Comparison of ENCODE assay signal across 22 cellular contexts in genomic region chr1:161273402-161273801, GRCh38. TPM values are rescaled to one million over a fixed set of nuclear protein-coding genes. Genes with fewer than 3 reads are reported as not detected.
DNase-seq lines count a peak whose midpoint lies in the region; FAIRE-seq and TF ChIP-seq lines count a peak whose summit lies in the region.
"Had no signal": no experiment of that assay in that cellular context is flagged by ENCODE, and none has a peak within 500 bp of the region (broad histone marks: within the 10 kb centered on the region; RNA-seq: fewer than 3 reads in every experiment).

No MANE protein-coding gene starts in this region.

- peak overlapping the region; percentile 12 for H3K27ac Mint-ChIP-seq in Caco-2 (ENCODE audit: unreplicated experiment)
- no peak overlapping the region for H3K27ac Mint-ChIP-seq in T-helper 2 cell treated with Interferon-gamma antibody and Interleukin-4, amounts not matched to agents 5 μg/mL and 100 μg/mL, for 36 hours
- H3K27ac Mint-ChIP-seq: CD4-positive, CD25-positive, alpha-beta regulatory T cell; IgD-negative memory B cell had no signal

- H2AK5ac ChIP-seq in trophoblast cell (ENCODE audit: low read length): no peak overlapping the region

- H3K4me1 Mint-ChIP-seq in Caco-2 (ENCODE audit: low read depth, unreplicated experiment): peaks cover 20% of the 10 kb centered on the region
- no peaks in the 10 kb centered on the region for H3K4me1 Mint-ChIP-seq in T-helper 2 cell treated with Interferon-gamma antibody and Interleukin-4, amounts not matched to agents 5 μg/mL and 100 μg/mL, for 36 hours (ENCODE audit: low read depth)
- H3K4me1 Mint-ChIP-seq: CD4-positive, CD25-positive, alpha-beta regulatory T cell had no signal

- no peaks in the 10 kb centered on the region for H3K79me2 ChIP-seq in trophoblast cell (ENCODE audit: control insufficient read depth, insufficient read depth, low read length, poor library complexity)

- peaks cover 15% of the 10 kb centered on the region for H3K4me1 ChIP-seq in Caco-2
- peaks cover 8 to 14% of the 10 kb centered on the region in 2 experiments for H3K4me1 ChIP-seq in trophoblast cell (ENCODE audit: control insufficient read depth in 1 of 2, insufficient read depth in 2 of 2, low read length in 2 of 2)
- H3K4me1 ChIP-seq: A549 had no signal

- CTCF ChIA-PET in Caco-2 (lab: Charles Lee): no interaction called here

- H3K9me3 ChIP-seq in Caco-2 (no peaks in the 10 kb centered on the region), trophoblast cell (ENCODE audit: insufficient read depth, low read depth, low read length) (no peaks in the 10 kb centered on the region)
- H3K9me3 ChIP-seq: A549; BLaER1 treated with 17β-estradiol and CSF1 and Interleukin-3, amounts not matched to agents 10 nM and 100 nM had no signal

- H2BK12ac ChIP-seq in trophoblast cell (ENCODE audit: low read length): no peak overlapping the region

- POLR2A ChIA-PET in Caco-2 (lab: Charles Lee): no interaction called here

- TF ChIP-seq CTCF in Caco-2 (IDR thresholded peaks at IDR 0.05; ENCODE audit: insufficient read depth in 1 of 2, low read depth in 1 of 2, low read length in 1 of 2, severe bottlenecking in 1 of 2, unreplicated experiment in 1 of 2) (no peak), fibroblast of villous mesenchyme (IDR thresholded peaks at IDR 0.05; ENCODE audit: insufficient read depth, low read depth, low read length) (no peak)

- no peaks in the 10 kb centered on the region for H3K36me3 Mint-ChIP-seq in Caco-2 (ENCODE audit: insufficient read depth, unreplicated experiment)
- H3K36me3 Mint-ChIP-seq in T-helper 2 cell treated with Interferon-gamma antibody and Interleukin-4, amounts not matched to agents 5 μg/mL and 100 μg/mL, for 36 hours (ENCODE audit: low read depth): no peaks in the 10 kb centered on the region
- H3K36me3 Mint-ChIP-seq: CD4-positive, CD25-positive, alpha-beta regulatory T cell; IgD-negative memory B cell had no signal

- no peak overlapping the region for H4K8ac ChIP-seq in trophoblast cell (ENCODE audit: low read depth, low read length)

- H2BK5ac ChIP-seq in trophoblast cell (ENCODE audit: low read depth, low read length, poor library complexity): no peak overlapping the region

- no TSS peak for BruUV-seq in Caco-2 (replicated peaks; lab: Mats Ljungman, UMichigan)

- H3K4me2 ChIP-seq in trophoblast cell (ENCODE audit: low read length): no peak overlapping the region
- H3K4me2 ChIP-seq: A549; BLaER1 treated with 17β-estradiol and CSF1 and Interleukin-3, amounts not matched to agents 10 nM and 100 nM had no signal

- WGBS in trophoblast cell (ENCODE audit: extremely low coverage, insufficient coverage, insufficient read length): no CpG with 5 or more reads among the region's 3 CpGs

- no peak overlapping the region for H3K9ac ChIP-seq in trophoblast cell (ENCODE audit: low read length)
- H3K9ac ChIP-seq: BLaER1 treated with 17β-estradiol and CSF1 and Interleukin-3, amounts not matched to agents 10 nM and 100 nM; GM23248 had no signal

- H3K4me3 Mint-ChIP-seq in Caco-2 (ENCODE audit: unreplicated experiment): no peak overlapping the region
- H3K4me3 Mint-ChIP-seq in T-helper 2 cell treated with Interferon-gamma antibody and Interleukin-4, amounts not matched to agents 5 μg/mL and 100 μg/mL, for 36 hours: no peak overlapping the region
- H3K4me3 Mint-ChIP-seq: CD4-positive, CD25-positive, alpha-beta regulatory T cell; IgD-negative memory B cell had no signal

- H3K27ac ChIP-seq in trophoblast cell (ENCODE audit: low read depth, low read length): no peak overlapping the region
- H3K27ac ChIP-seq: A549; BLaER1 treated with 17β-estradiol and CSF1 and Interleukin-3, amounts not matched to agents 10 nM and 100 nM; GM23248 had no signal

- no peak overlapping the region for H3K4me3 ChIP-seq in Caco-2 (ENCODE audit: low read depth, low read length)
- H3K4me3 ChIP-seq in fibroblast of villous mesenchyme (ENCODE audit: low read depth, low read length): no peak overlapping the region
- H3K4me3 ChIP-seq in trophoblast cell (ENCODE audit: low read depth, low read length): no peak overlapping the region
- H3K4me3 ChIP-seq: A549; BLaER1 treated with 17β-estradiol and CSF1 and Interleukin-3, amounts not matched to agents 10 nM and 100 nM; GM12878; GM23248 had no signal

- no peaks in the 10 kb centered on the region for H3K9me3 Mint-ChIP-seq in Caco-2 (ENCODE audit: unreplicated experiment)
- no peaks in the 10 kb centered on the region for H3K9me3 Mint-ChIP-seq in T-helper 2 cell treated with Interferon-gamma antibody and Interleukin-4, amounts not matched to agents 5 μg/mL and 100 μg/mL, for 36 hours
- H3K9me3 Mint-ChIP-seq: CD4-positive, CD25-positive, alpha-beta regulatory T cell; IgD-negative memory B cell had no signal

- no peaks in the 10 kb centered on the region for H3K79me1 ChIP-seq in trophoblast cell (ENCODE audit: low read length)

- H2AFZ ChIP-seq in trophoblast cell (ENCODE audit: insufficient read depth, low read length, poor library complexity): no peak overlapping the region
- H2AFZ ChIP-seq: GM23248 had no signal

- DNase-seq in Caco-2 (no peak), astrocyte of the hippocampus (ENCODE audit: low read depth, low spot score) (peak; percentile 22), fibroblast of villous mesenchyme (ENCODE audit: low read depth) (peak; percentile 19), trophoblast cell (peak; percentile 30 to 66), ureter (ENCODE audit: low spot score) (no peak), GM19239 (ENCODE audit: insufficient read length, low spot score) (no peak)
- DNase-seq in T-helper 2 cell treated with Interferon-gamma antibody and Interleukin-4, amounts not matched to agents 5 μg/mL and 100 μg/mL, for 36 hours (ENCODE audit: low spot score): no peak
- DNase-seq in activated CD4-positive, alpha-beta T cell treated with anti-CD3 and anti-CD28 coated beads, Interleukin-2, amount 50 U/mL, for 1 hour: no peak
- DNase-seq: Calu3; CD4-positive, CD25-positive, alpha-beta regulatory T cell; DMS 273 treated with DMSO at 0.1 percent for 48 hours; GM23248 had no signal

- FAIRE-seq in GM19239 (lab: Jason Lieb, UNC): no peak
- FAIRE-seq: A549, GM12878, GM18507, H54 had no signal

- H2BK120ac ChIP-seq in trophoblast cell (ENCODE audit: insufficient read depth, low read length, poor library complexity): no peak overlapping the region

- no peak overlapping the region for H3K23ac ChIP-seq in trophoblast cell (ENCODE audit: low read length)

- no peak overlapping the region for H3K14ac ChIP-seq in trophoblast cell (ENCODE audit: low read length)

- H3K36me3 ChIP-seq in Caco-2 (ENCODE audit: control insufficient read depth, insufficient read depth, low read length) (no peaks in the 10 kb centered on the region), trophoblast cell (ENCODE audit: control insufficient read depth in 1 of 2, insufficient read depth in 2 of 2, low read length in 2 of 2) (no peaks in the 10 kb centered on the region)
- H3K36me3 ChIP-seq: BLaER1 treated with 17β-estradiol and CSF1 and Interleukin-3, amounts not matched to agents 10 nM and 100 nM had no signal

- no peaks in the 10 kb centered on the region for H3K27me3 Mint-ChIP-seq in Caco-2 (ENCODE audit: insufficient read depth, unreplicated experiment)
- peaks cover 24% of the 10 kb centered on the region for H3K27me3 Mint-ChIP-seq in T-helper 2 cell treated with Interferon-gamma antibody and Interleukin-4, amounts not matched to agents 5 μg/mL and 100 μg/mL, for 36 hours (ENCODE audit: low read depth)

- no peak overlapping the region for H3K18ac ChIP-seq in trophoblast cell (ENCODE audit: low read length)

- H4K12ac ChIP-seq in trophoblast cell (ENCODE audit: low read depth, low read length): no peak overlapping the region

- H3K27me3 ChIP-seq in Caco-2 (replicated peaks; ENCODE audit: control insufficient read depth, insufficient read depth, low read length): no peaks in the 10 kb centered on the region
- H3K27me3 ChIP-seq in trophoblast cell (ENCODE audit: insufficient read depth, low read length): no peaks in the 10 kb centered on the region
- H3K27me3 ChIP-seq: BLaER1 treated with 17β-estradiol and CSF1 and Interleukin-3, amounts not matched to agents 10 nM and 100 nM had no signal

- intact Hi-C loops in Caco-2 (cut with micrococcal nuclease; ENCODE audit: unreplicated experiment): no loop called here

- no peak overlapping the region for H3K4ac ChIP-seq in trophoblast cell (ENCODE audit: low read depth, low read length)

- no peak overlapping the region for H4K91ac ChIP-seq in trophoblast cell (ENCODE audit: low read depth, low read length)

RNA-seq across cellular contexts. Expression of gene PCP4L1, which starts 14.9 kb away (rescaled TPM):
- total RNA-seq in Caco-2 (2022): 2.5 and 3.3 TPM in 2 replicates
- total RNA-seq in fibroblast of villous mesenchyme: under 0.01 TPM in 1 of 2 replicates, not detected in the other
- 0.99 and 1.1 TPM in 2 replicates for polyA plus RNA-seq in trophoblast cell (2013)
- 66.5 TPM for total RNA-seq in ureter
- total RNA-seq: Calu3; CD4-positive, CD25-positive, alpha-beta regulatory T cell; G401; GM23248; HT-29 had no signal
- polyA plus RNA-seq: A549, AG04450, GM23248, IgD-negative memory B cell had no signal

RNA-seq across cellular contexts. Expression of gene NR1I3, which starts 35.4 kb away (rescaled TPM):
- total RNA-seq in Caco-2 (2022): not detected in 2 replicates
- total RNA-seq in fibroblast of villous mesenchyme: not detected in 2 replicates
- not detected in 2 replicates for polyA plus RNA-seq in trophoblast cell (2013)
- not detected for total RNA-seq in ureter
- total RNA-seq: Calu3; CD4-positive, CD25-positive, alpha-beta regulatory T cell; Daoy; G401; GM12878; GM23248; HT-29 had no signal
- polyA plus RNA-seq: A549, AG04450, GM23248, IgD-negative memory B cell had no signal

RNA-seq across cellular contexts. Expression of gene MPZ, which starts 36.4 kb away (rescaled TPM):
- total RNA-seq in Caco-2 (2022): 0.20 and 0.23 TPM in 2 replicates
- 2.6 and 2.9 TPM in 2 replicates for total RNA-seq in fibroblast of villous mesenchyme
- polyA plus RNA-seq in trophoblast cell (2013): 1.5 and 1.6 TPM in 2 replicates
- total RNA-seq in ureter: 3.1 TPM
- total RNA-seq: G401 had no signal
- polyA plus RNA-seq: CD4-positive, CD25-positive, alpha-beta regulatory T cell; GM23248; IgD-negative memory B cell had no signal

RNA-seq across cellular contexts. Expression of gene SDHC, which starts 40.8 kb away (rescaled TPM):
- total RNA-seq in Caco-2 (2022): 261 and 268 TPM in 2 replicates
- total RNA-seq in fibroblast of villous mesenchyme: 20.3 and 25.8 TPM in 2 replicates
- polyA plus RNA-seq in trophoblast cell (2013): 124 and 129 TPM in 2 replicates
- total RNA-seq in ureter: 169 TPM

RNA-seq across cellular contexts. Expression of gene TOMM40L, which starts 47.5 kb away (rescaled TPM):
- total RNA-seq in Caco-2 (2022): 23.1 and 24.0 TPM in 2 replicates
- total RNA-seq in fibroblast of villous mesenchyme: 10.0 and 13.4 TPM in 2 replicates
- polyA plus RNA-seq in trophoblast cell (2013): 7.6 and 7.7 TPM in 2 replicates
- 17.5 TPM for total RNA-seq in ureter

Comparison
In these comparisons a context has a peak if more than half of its experiments do, and no peak if none do; other contexts are left out.
1. DNase-seq: peak in astrocyte of the hippocampus (single experiment), fibroblast of villous mesenchyme (single experiment) and trophoblast cell (2 of 2); none in Caco-2 (0 of 2), ureter (single experiment), T-helper 2 cell treated with Interferon-gamma antibody and Interleukin-4, amounts not matched to agents 5 μg/mL and 100 μg/mL, for 36 hours (single experiment), activated CD4-positive, alpha-beta T cell treated with anti-CD3 and anti-CD28 coated beads, Interleukin-2, amount 50 U/mL, for 1 hour (single experiment) and GM19239 (single experiment).
2. RNA of gene PCP4L1, which starts 14.9 kb away (total RNA-seq): 66.5 TPM in ureter (single experiment); 2.5 to 3.3 TPM in Caco-2 and under 0.01 TPM in fibroblast of villous mesenchyme; every median in the first group is over 10 times any median in the second.